In the genomic region with DNA sequence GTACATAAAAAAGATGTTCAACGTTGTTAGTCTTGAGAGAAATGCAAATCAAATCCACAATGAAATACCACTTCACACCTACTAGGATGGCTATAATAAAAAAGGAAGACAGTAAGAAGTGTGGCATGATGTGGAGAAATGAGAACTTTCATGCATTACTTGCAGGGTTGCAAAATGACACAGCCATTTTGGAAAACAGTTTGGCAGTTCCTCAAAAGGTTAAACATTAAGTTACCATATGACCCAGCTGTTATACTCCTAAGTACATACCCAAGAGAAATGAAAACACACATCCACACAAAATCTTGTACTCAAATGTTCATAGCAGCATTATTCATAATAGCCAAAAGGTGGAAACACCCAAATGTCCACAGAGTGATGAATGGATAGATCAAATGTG, we compare ENCODE assay signal across 10 cellular contexts.
"Had no signal": no experiment of that assay in that cellular context is flagged by ENCODE, and none has a peak within 500 bp of the region (broad histone marks: within the 10 kb centered on the region; RNA-seq: fewer than 3 reads in every experiment).

No MANE protein-coding gene starts in this region.

- H3K36me3 ChIP-seq: cardiac muscle cell had no signal

- DNase-seq: activated CD4-positive, alpha-beta T cell treated with anti-CD3 and anti-CD28 coated beads for 48 hours; activated CD8-positive, alpha-beta memory T cell treated with anti-CD3 and anti-CD28 coated beads for 24 hours; activated naive CD4-positive, alpha-beta T cell treated with Interleukin-2 at 50 U/mL for 16 hours; effector CD4-positive, alpha-beta T cell; foreskin melanocyte; head of caudate nucleus; mesenchymal stem cell; stimulated activated CD4-positive, alpha-beta T cell treated with anti-CD3 and anti-CD28 coated beads, Interleukin-12 subunit alpha, Interleukin-12 subunit beta, amount 100 ng/mL, for 4 hours; T1000 had no signal

- H3K27ac ChIP-seq: cardiac muscle cell had no signal

- H3K4me3 ChIP-seq: cardiac muscle cell had no signal
